8 cellular contexts compared by ENCODE assay signal in genomic region chr20:36153754-36154695, GRCh38. TPM values are rescaled to one million over a fixed set of nuclear protein-coding genes. Genes with fewer than 3 reads are reported as not detected.
A peak's percentile ranks its signal among the peaks of the same experiment; 100 is the strongest.
DNase-seq lines count a peak whose midpoint lies in the region; TF ChIP-seq lines count a peak whose summit lies in the region.

No MANE protein-coding gene starts in this region.

- H3K36me3 Mint-ChIP-seq in CD14-positive monocyte, result no peaks in the 10 kb centered on the region

- no peaks in the 10 kb centered on the region for H3K9me3 ChIP-seq in WERI-Rb-1 (ENCODE audit: severe bottlenecking)

- H3K4me3 Mint-ChIP-seq in CD14-positive monocyte, result peak overlapping the region in 1 of 2 donors; percentile 56

- H3K4me3 ChIP-seq in WERI-Rb-1 (ENCODE audit: low read depth, low read length), result peak overlapping the region; percentile 64
- peak overlapping the region; percentile 31 to 94 (median 78) for H3K4me3 ChIP-seq in dorsolateral prefrontal cortex

- no peak for TF ChIP-seq CTCF in WERI-Rb-1 (IDR thresholded peaks at IDR 0.05; ENCODE audit: low read depth, low read length)
- no peak for TF ChIP-seq CTCF in dorsolateral prefrontal cortex (IDR thresholded peaks at IDR 0.05 in 54 of 56, conservative IDR thresholded peaks at IDR 0.05 in 2 of 56; ENCODE audit: low read depth in 1 of 56, partially characterized antibody in 56 of 56)
- TF ChIP-seq CTCF in CD14-positive monocyte (IDR thresholded peaks at IDR 0.05), result no peak

- no peaks in the 10 kb centered on the region for H3K36me3 ChIP-seq in WERI-Rb-1

- H3K27me3 Mint-ChIP-seq in CD14-positive monocyte (ENCODE audit: low read depth in 3 of 3), result peaks cover 36 to 45% (median 38%) of the 10 kb centered on the region in 3 donors

- H3K27me3 ChIP-seq in WERI-Rb-1 (ENCODE audit: insufficient read depth, low read depth, severe bottlenecking), result no peaks in the 10 kb centered on the region
- no peaks in the 10 kb centered on the region for H3K27me3 ChIP-seq in dorsolateral prefrontal cortex

- no peak overlapping the region for H3K27ac Mint-ChIP-seq in CD14-positive monocyte

- DNase-seq in DMS153 treated with DMSO at 0.1 percent for 48 hours (lab: John Stamatoyannopoulos, UW; ENCODE audit: unreplicated experiment) (peak; percentile 32), NCI-H1092 (lab: John Stamatoyannopoulos, UW) (peak; percentile 60), WERI-Rb-1 (peak; percentile 90), dorsolateral prefrontal cortex (peak; percentile 76 to 92 (median 84)), left kidney (ENCODE audit: low read depth, low spot score) (peak; percentile 94), CD14-positive monocyte (ENCODE audit: low spot score) (no peak)
- DNase-seq in stimulated activated CD4-positive, alpha-beta T cell treated with anti-CD3 and anti-CD28 coated beads, Interleukin-4, amount 100 ng/mL, for 4 hours, result peak; percentile 33 to 45
- DNase-seq in effector CD4-positive, alpha-beta T cell, result no peak

- peaks cover 5% of the 10 kb centered on the region for H3K4me1 Mint-ChIP-seq in CD14-positive monocyte

- peak overlapping the region; percentile 51 for H3K27ac ChIP-seq in WERI-Rb-1
- peak overlapping the region; percentile 74 to 97 (median 93) for H3K27ac ChIP-seq in dorsolateral prefrontal cortex

- intact Hi-C loops in dorsolateral prefrontal cortex (cut with DNase I) (loop anchor here in 1 of 2 donors (10.0 kb wide), 1 partner anchor 89 kb away; no protein-coding TSS in a partner anchor), CD14-positive monocyte (cut with micrococcal nuclease) (no loop called here)

- peaks cover 0 to 5% (median 0%) of the 10 kb centered on the region in 7 donors for H3K9me3 Mint-ChIP-seq in CD14-positive monocyte

RNA-seq across cellular contexts. Expression of gene EPB41L1, which starts 0.5 kb away (rescaled TPM):
- total RNA-seq in dorsolateral prefrontal cortex, result 100 to 1,000 TPM; 192 to 410 (median 332) TPM
- polyA plus RNA-seq in CD14-positive monocyte, result not detected

Comparison
In these comparisons a context has a peak if more than half of its experiments do, and no peak if none do; other contexts are left out.
1. DNase-seq: peak in DMS153 treated with DMSO at 0.1 percent for 48 hours (single experiment), NCI-H1092 (single experiment), WERI-Rb-1 (single experiment), dorsolateral prefrontal cortex (10 of 10), left kidney (single experiment) and stimulated activated CD4-positive, alpha-beta T cell treated with anti-CD3 and anti-CD28 coated beads, Interleukin-4, amount 100 ng/mL, for 4 hours (2 of 2); none in CD14-positive monocyte (single experiment) and effector CD4-positive, alpha-beta T cell (single experiment).